Comparison of ENCODE assay signal across 33 cellular contexts in the genomic region with DNA sequence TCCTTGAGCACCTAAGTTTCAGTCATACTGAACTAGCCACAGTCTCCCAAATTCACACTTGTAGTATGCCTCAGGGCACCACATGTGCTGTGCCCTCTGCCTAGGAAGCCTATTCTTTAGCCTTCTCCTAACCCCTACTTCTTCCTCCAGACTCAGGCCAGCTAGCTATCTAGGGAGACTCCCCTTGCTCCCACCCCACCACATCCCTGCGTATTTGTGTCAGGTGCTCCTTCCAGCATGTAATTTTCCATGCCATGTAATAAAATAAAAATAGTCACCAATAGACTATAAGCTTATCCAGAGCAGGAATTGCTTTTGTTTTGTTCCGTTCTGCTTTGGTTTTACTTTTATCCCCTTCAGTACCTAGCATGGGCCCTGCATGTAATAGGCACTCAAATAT. TPM values are rescaled to one million over a fixed set of nuclear protein-coding genes. Genes with fewer than 3 reads are reported as not detected.
"Had no signal": no experiment of that assay in that cellular context is flagged by ENCODE, and none has a peak within 500 bp of the region (broad histone marks: within the 10 kb centered on the region; RNA-seq: fewer than 3 reads in every experiment).

No MANE protein-coding gene starts in this region.

- H2AFZ ChIP-seq: PC-9 had no signal

- H3K4me3 ChIP-seq: PC-9, SJCRH30, SK-N-MC had no signal

- H3K4me1 ChIP-seq: SJCRH30 had no signal

- H3K9me3 ChIP-seq: SJCRH30 had no signal

- DNase-seq: Karpas-422, MM.1S, MV-4-11, NCI-H1092, NCI-H1105, NCI-H1417 treated with DMSO at 0.1 percent for 48 hours, NCI-H1436 treated with DMSO at 0.1 percent for 48 hours, NCI-H1694 treated with DMSO at 0.1 percent for 48 hours, NCI-H187 treated with DMSO at 0.1 percent for 48 hours, NCI-H2029, NCI-H2081, NCI-H2171 treated with DMSO at 0.1 percent for 48 hours, NCI-H2227 treated with DMSO at 0.1 percent for 48 hours, NCI-H345, NCI-H446, NCI-H510A treated with DMSO at 0.1 percent for 48 hours, NCI-H526, NCI-H774, PC-9, SHP77, SIG-M5, SJCRH30 had no signal

- H3K36me3 ChIP-seq: SJCRH30 had no signal

- H3K27ac ChIP-seq: KMS-11, PC-9, RWPE1, SJCRH30, SK-N-MC had no signal

- H3K27me3 ChIP-seq: SJCRH30 had no signal

- ATAC-seq: Panc1, SK-N-SH treated with all-trans-retinoic acid at 6 μM for 48 hours had no signal

- H3K4me2 ChIP-seq: KMS-11, PC-9 had no signal

RNA-seq across cellular contexts. Expression of gene GJD2, which starts 14.9 kb away (rescaled TPM):
- total RNA-seq: LHCN-M2, MCF 10A, NCI-H460, OCI-LY7, PC-9, RPMI7951, SJCRH30, SK-MEL-5 had no signal

RNA-seq across cellular contexts. Expression of gene ACTC1, which starts 25.6 kb away (rescaled TPM):
- total RNA-seq: MCF 10A, OCI-LY7, PC-9, RPMI7951, SK-MEL-5 had no signal
